ENCODE assay signal across 17 cellular contexts in the genomic region with DNA sequence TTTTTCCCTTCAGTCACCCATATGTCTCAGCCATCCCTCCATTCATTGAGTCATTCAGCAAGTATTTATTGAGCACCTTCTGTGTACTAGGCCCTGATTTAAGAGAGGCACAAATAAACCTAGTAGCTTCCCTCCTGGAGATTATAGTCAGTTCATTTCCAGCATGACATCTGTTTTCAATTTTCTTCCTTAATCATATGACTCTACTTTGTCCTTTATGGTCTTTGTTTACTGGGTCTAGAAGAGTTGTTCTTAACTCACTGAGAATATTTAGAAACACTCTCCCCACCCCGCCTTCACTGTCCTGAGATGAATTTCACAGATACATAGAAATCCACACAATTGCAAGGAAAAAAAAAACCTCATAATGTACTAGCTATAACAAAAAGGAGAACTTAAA. TPM values are rescaled to one million over a fixed set of nuclear protein-coding genes. Genes with fewer than 3 reads are reported as not detected.
"Had no signal": no experiment of that assay in that cellular context is flagged by ENCODE, and none has a peak within 500 bp of the region (broad histone marks: within the 10 kb centered on the region; RNA-seq: fewer than 3 reads in every experiment).

No MANE protein-coding gene starts in this region.

- ATAC-seq: activated CD8-positive, alpha-beta T cell treated with anti-CD3 and anti-CD28 coated beads, Interleukin-2, amount 10 ng/mL, durations not matched to agents 7 days and 5 days; activated naive CD8-positive, alpha-beta T cell treated with anti-CD3 and anti-CD28 coated beads, Interleukin-2, amount 50 U/mL, for 24 hours; heart right ventricle; stimulated activated naive CD8-positive, alpha-beta T cell treated with anti-CD3 and anti-CD28 coated beads, Interleukin-15, Interleukin-2, amounts not matched to agents 100 U/mL and 50 U/mL, for 24 hours had no signal

- H3K4me3 Mint-ChIP-seq: activated CD4-positive, alpha-beta T cell treated with anti-CD3 and anti-CD28 coated beads, Interleukin-2, amount 10 ng/mL, durations not matched to agents 24 days and 14 days; activated CD8-positive, alpha-beta T cell treated with anti-CD3 and anti-CD28 coated beads, Interleukin-2, amount 10 ng/mL, durations not matched to agents 7 days and 5 days; activated naive CD4-positive, alpha-beta T cell treated with anti-CD3 and anti-CD28 coated beads, Interleukin-2, amount 10 ng/mL, durations not matched to agents 7 days and 5 days; activated naive CD8-positive, alpha-beta T cell treated with anti-CD3 and anti-CD28 coated beads, Interleukin-2, amount 50 U/mL, for 24 hours had no signal

- H3K4me3 ChIP-seq: heart right ventricle, left ventricle myocardium inferior, tibial artery had no signal

- H3K36me3 Mint-ChIP-seq: activated naive CD4-positive, alpha-beta T cell treated with anti-CD3 and anti-CD28 coated beads, Interleukin-2, amount 10 ng/mL, durations not matched to agents 7 days and 5 days had no signal

- H3K27me3 ChIP-seq: heart right ventricle, tibial artery had no signal

- H3K9me3 ChIP-seq: left ventricle myocardium inferior, tibial artery had no signal

- H3K36me3 ChIP-seq: heart right ventricle, left ventricle myocardium inferior, tibial artery had no signal

- H3K27me3 Mint-ChIP-seq: activated CD4-positive, alpha-beta T cell treated with anti-CD3 and anti-CD28 coated beads, Interleukin-2, amount 10 ng/mL, durations not matched to agents 24 days and 14 days; activated naive CD4-positive, alpha-beta T cell treated with anti-CD3 and anti-CD28 coated beads, Interleukin-2, amount 10 ng/mL, durations not matched to agents 7 days and 5 days; activated naive CD8-positive, alpha-beta T cell treated with anti-CD3 and anti-CD28 coated beads, Interleukin-2, amount 50 U/mL, for 24 hours had no signal

- H3K4me1 Mint-ChIP-seq: activated CD4-positive, alpha-beta T cell treated with anti-CD3 and anti-CD28 coated beads, Interleukin-2, amount 10 ng/mL, durations not matched to agents 24 days and 14 days; activated naive CD4-positive, alpha-beta T cell treated with anti-CD3 and anti-CD28 coated beads, Interleukin-2, amount 10 ng/mL, durations not matched to agents 7 days and 5 days; activated naive CD8-positive, alpha-beta T cell treated with anti-CD3 and anti-CD28 coated beads, Interleukin-2, amount 50 U/mL, for 24 hours had no signal

- H3K27ac Mint-ChIP-seq: activated CD4-positive, alpha-beta T cell treated with anti-CD3 and anti-CD28 coated beads, Interleukin-2, amount 10 ng/mL, durations not matched to agents 24 days and 14 days; activated CD8-positive, alpha-beta T cell treated with anti-CD3 and anti-CD28 coated beads, Interleukin-2, amount 10 ng/mL, durations not matched to agents 7 days and 5 days; activated naive CD4-positive, alpha-beta T cell treated with anti-CD3 and anti-CD28 coated beads, Interleukin-2, amount 10 ng/mL, durations not matched to agents 7 days and 5 days; activated naive CD8-positive, alpha-beta T cell treated with anti-CD3 and anti-CD28 coated beads, Interleukin-2, amount 50 U/mL, for 24 hours had no signal

- DNase-seq: activated CD4-positive, alpha-beta T cell treated with anti-CD3 and anti-CD28 coated beads, Interleukin-2, amount 10 ng/mL, durations not matched to agents 24 days and 14 days; activated CD8-positive, alpha-beta T cell treated with anti-CD3 and anti-CD28 coated beads, Interleukin-2, amount 10 ng/mL, durations not matched to agents 7 days and 5 days; activated effector memory CD4-positive, alpha-beta T cell treated with Interleukin-2 at 50 U/mL for 16 hours; activated naive CD4-positive, alpha-beta T cell treated with anti-CD3 and anti-CD28 coated beads, Interleukin-2, amount 10 ng/mL, durations not matched to agents 7 days and 5 days; activated naive CD8-positive, alpha-beta T cell treated with anti-CD3 and anti-CD28 coated beads, Interleukin-2, amount 50 U/mL, for 24 hours; activated T-cell treated with anti-CD3 and anti-CD28 coated beads, Interleukin-2, amount 50 U/mL, for 48 hours; aorta; heart right ventricle; left ventricle myocardium inferior; occipital lobe; retina; stimulated activated CD4-positive, alpha-beta T cell treated with anti-CD3 and anti-CD28 coated beads, Interleukin-2, amount 100 ng/mL, for 24 hours; stimulated activated naive CD8-positive, alpha-beta T cell treated with anti-CD3 and anti-CD28 coated beads, Interleukin-15, Interleukin-2, amounts not matched to agents 100 U/mL and 50 U/mL, for 24 hours; substantia nigra; tibial artery had no signal

RNA-seq across cellular contexts. Expression of a gene that starts 44.8 kb away (rescaled TPM):
- total RNA-seq: activated CD4-positive, alpha-beta T cell treated with anti-CD3 and anti-CD28 coated beads, Interleukin-2, amount 10 ng/mL, durations not matched to agents 24 days and 14 days; activated CD8-positive, alpha-beta T cell treated with anti-CD3 and anti-CD28 coated beads, Interleukin-2, amount 10 ng/mL, durations not matched to agents 7 days and 5 days; mononuclear cell; T-helper 1 cell treated with Interleukin-12 subunit alpha and Interleukin-12 subunit beta and Interleukin-4 antibody, amounts not matched to agents 30 ng/mL and 1 ng/mL, for 36 hours had no signal
